In genomic region chr7:140418156-140418472, GRCh38 we compare ENCODE assay signal across 6 cellular contexts. TPM values are rescaled to one million over a fixed set of nuclear protein-coding genes. Genes with fewer than 3 reads are reported as not detected.
"Had no signal": no experiment of that assay in that cellular context is flagged by ENCODE, and none has a peak within 500 bp of the region (broad histone marks: within the 10 kb centered on the region; RNA-seq: fewer than 3 reads in every experiment).

No MANE protein-coding gene starts in this region.

RNA-seq across cellular contexts. Expression of gene RAB19, which starts 14.3 kb away (rescaled TPM):
- total RNA-seq: aorta, dermis blood vessel endothelial cell, fibroblast of lung, heart right ventricle, left cardiac atrium, tibial nerve had no signal
- polyA plus RNA-seq: aorta, fibroblast of lung, heart right ventricle had no signal
